20 cellular contexts compared by ENCODE assay signal in genomic region chr9:71937898-71938297, GRCh38. TPM values are rescaled to one million over a fixed set of nuclear protein-coding genes. Genes with fewer than 3 reads are reported as not detected.
A peak's percentile ranks its signal among the peaks of the same experiment; 100 is the strongest.
DNase-seq lines count a peak whose midpoint lies in the region; ATAC-seq, FAIRE-seq and TF ChIP-seq lines count a peak whose summit lies in the region.
"Had no signal": no experiment of that assay in that cellular context is flagged by ENCODE, and none has a peak within 500 bp of the region (broad histone marks: within the 10 kb centered on the region; RNA-seq: fewer than 3 reads in every experiment).

No MANE protein-coding gene starts in this region.

- TF ChIP-seq POLR2A in A549 (IDR thresholded peaks at IDR 0.05; ENCODE audit: low read length), result no peak
- TF ChIP-seq POLR2A in upper lobe of left lung (IDR thresholded peaks at IDR 0.05), result no peak

- H3K9ac ChIP-seq in skeletal muscle satellite cell (ENCODE audit: low read depth, low read length) (peak overlapping the region; percentile 72), mesendoderm (ENCODE audit: low read length) (no peak overlapping the region)

- H3K27ac ChIP-seq in A549 (no peak overlapping the region), angular gyrus (ENCODE audit: low read depth, low read length) (peak overlapping the region; percentile 74), foreskin keratinocyte (peak overlapping the region; percentile 60), mesendoderm (ENCODE audit: low read depth, low read length) (no peak overlapping the region), upper lobe of left lung (no peak overlapping the region)

- no peak for TF ChIP-seq EP300 in A549 (IDR thresholded peaks at IDR 0.05)
- TF ChIP-seq EP300 in upper lobe of left lung (IDR thresholded peaks at IDR 0.05), result no peak

- DNase-seq in A549 (ENCODE audit: low read depth in 1 of 2, low spot score in 1 of 2) (no peak), foreskin keratinocyte (no peak), mesendoderm (no peak), upper lobe of left lung (no peak)
- DNase-seq: 8988T; CD8-positive, alpha-beta T cell; DMS79; GOT3; HFFc6; MG63; NCI-H1092; NCI-H2081 treated with DMSO at 0.1 percent for 48 hours; NCI-H510A treated with DMSO at 0.1 percent for 48 hours; Right ventricle myocardium superior had no signal

- H3K56ac ChIP-seq in mesendoderm (ENCODE audit: low read length), result no peak overlapping the region

- H3K4me1 ChIP-seq in A549 (no peaks in the 10 kb centered on the region), foreskin keratinocyte (peaks cover 54% of the 10 kb centered on the region), skeletal muscle satellite cell (ENCODE audit: control insufficient read depth, insufficient read depth, low read length) (peaks cover 38% of the 10 kb centered on the region), mesendoderm (ENCODE audit: control insufficient read depth, low read depth, low read length) (no peaks in the 10 kb centered on the region), upper lobe of left lung (no peaks in the 10 kb centered on the region)

- CTCF ChIA-PET in A549 (lab: Yijun Ruan, JAX), result no interaction called here

- no peak overlapping the region for H3K23ac ChIP-seq in mesendoderm (ENCODE audit: low read length)

- H3K36me3 ChIP-seq in skeletal muscle satellite cell (ENCODE audit: insufficient read depth, low read length), result no peaks in the 10 kb centered on the region
- H3K36me3 ChIP-seq in mesendoderm (ENCODE audit: control insufficient read depth, insufficient read depth, low read length), result no peaks in the 10 kb centered on the region
- no peaks in the 10 kb centered on the region for H3K36me3 ChIP-seq in upper lobe of left lung
- H3K36me3 ChIP-seq: MG63 had no signal

- H3K27me3 ChIP-seq in foreskin keratinocyte (no peaks in the 10 kb centered on the region), skeletal muscle satellite cell (ENCODE audit: control insufficient read depth, insufficient read depth, low read length) (no peaks in the 10 kb centered on the region), mesendoderm (ENCODE audit: insufficient read depth, low read length, poor library complexity) (no peaks in the 10 kb centered on the region), upper lobe of left lung (no peaks in the 10 kb centered on the region)
- H3K27me3 ChIP-seq: MG63 had no signal

- no peaks in the 10 kb centered on the region for H3K9me3 ChIP-seq in A549
- H3K9me3 ChIP-seq in skeletal muscle satellite cell (replicated peaks; ENCODE audit: low read length), result no peaks in the 10 kb centered on the region
- no peaks in the 10 kb centered on the region for H3K9me3 ChIP-seq in upper lobe of left lung
- H3K9me3 ChIP-seq: MG63 had no signal

- POLR2A ChIA-PET in A549 (lab: Yijun Ruan, JAX), result no interaction called here

- no peak overlapping the region for H4K5ac ChIP-seq in mesendoderm (ENCODE audit: low read length)

- H3K79me1 ChIP-seq in mesendoderm (ENCODE audit: low read length), result peaks cover 2% of the 10 kb centered on the region

- no peak overlapping the region for H2BK120ac ChIP-seq in mesendoderm (ENCODE audit: low read depth, low read length)

- peak; percentile 13 for FAIRE-seq in A549 (lab: Jason Lieb, UNC)
- FAIRE-seq: GM12878 had no signal

- WGBS in A549 (ENCODE audit: missing lambda C conversion rate), result 87% methylated on average over 1 of the region's 1 CpG
- no CpG with 5 or more reads among the region's 1 CpG for WGBS in mesendoderm (ENCODE audit: extremely low coverage, insufficient coverage, low lambda C conversion rate)
- 84 to 88% methylated on average over 1 of the region's 1 CpG for WGBS in upper lobe of left lung, 2 donors

- no peak overlapping the region for H3K4ac ChIP-seq in mesendoderm (ENCODE audit: low read depth, low read length)

- H2BK15ac ChIP-seq in mesendoderm (replicated peaks; ENCODE audit: low read depth), result no peak overlapping the region

- no peak overlapping the region for H4K8ac ChIP-seq in mesendoderm (ENCODE audit: low read depth, low read length)

- no peak overlapping the region for H3K18ac ChIP-seq in mesendoderm (ENCODE audit: low read length)

- no peak overlapping the region for H3K4me2 ChIP-seq in A549
- H3K4me2 ChIP-seq in skeletal muscle satellite cell (ENCODE audit: low read length), result no peak overlapping the region
- no peak overlapping the region for H3K4me2 ChIP-seq in mesendoderm (ENCODE audit: low read length)

- no peak for TF ChIP-seq RAD21 in A549 (conservative IDR thresholded peaks at IDR 0.05 in 1 of 2, IDR thresholded peaks at IDR 0.05 in 1 of 2)

- no peak for ATAC-seq in A549
- no peak for ATAC-seq in foreskin keratinocyte
- ATAC-seq in upper lobe of left lung (ENCODE audit: low FRiP score in 2 of 2), result no peak
- ATAC-seq in HG02885 (IDR thresholded peaks at IDR 0.05; ENCODE audit: poor library complexity, unreplicated experiment), result no peak
- ATAC-seq in HG03354 (IDR thresholded peaks at IDR 0.05; ENCODE audit: poor library complexity, severe bottlenecking, unreplicated experiment), result no peak
- ATAC-seq: CD8-positive, alpha-beta T cell; Panc1 had no signal

- H3K79me2 ChIP-seq in mesendoderm (ENCODE audit: control insufficient read depth, insufficient read depth, low read length), result peaks cover 3% of the 10 kb centered on the region

- TF ChIP-seq CTCF in A549 (IDR thresholded peaks at IDR 0.05), result no peak
- TF ChIP-seq CTCF in foreskin keratinocyte (conservative IDR thresholded peaks at IDR 0.05), result no peak
- no peak for TF ChIP-seq CTCF in upper lobe of left lung (IDR thresholded peaks at IDR 0.05)

- H2AK5ac ChIP-seq in mesendoderm (ENCODE audit: low read length), result no peak overlapping the region

- H2BK5ac ChIP-seq in mesendoderm (ENCODE audit: low read length), result no peak overlapping the region

- no peak overlapping the region for H3K4me3 ChIP-seq in A549
- H3K4me3 ChIP-seq in skeletal muscle satellite cell (ENCODE audit: low read length), result no peak overlapping the region
- H3K4me3 ChIP-seq in mesendoderm (ENCODE audit: low read length), result no peak overlapping the region
- H3K4me3 ChIP-seq in upper lobe of left lung, result no peak overlapping the region
- H3K4me3 ChIP-seq: GM12878, MG63 had no signal

TF ChIP-seq in A549, 52 proteins besides CTCF, POLR2A, EP300 and RAD21 (continues in another document):
- TF ChIP-seq POLR2AphosphoS2 (conservative IDR thresholded peaks at IDR 0.05; ENCODE audit: low read length) (no peak), E2F6 (IDR thresholded peaks at IDR 0.05; ENCODE audit: borderline replicate concordance, low read depth) (no peak), REST (IDR thresholded peaks at IDR 0.05) (no peak), GATA3 (IDR thresholded peaks at IDR 0.05; ENCODE audit: borderline replicate concordance) (no peak), EHF (CRISPR knock-in tag; IDR thresholded peaks at IDR 0.05) (no peak), KDM5A (IDR thresholded peaks at IDR 0.05) (no peak)

RNA-seq across cellular contexts. Expression of gene C9orf85, which starts 26.5 kb away (rescaled TPM):
- polyA plus RNA-seq in A549 (2011; rRNA removed), result 15.1 and 24.6 TPM in 2 replicates
- polyA plus RNA-seq in A549 (2012; cell fraction: cytosol; rRNA removed), result 7.6 and 7.8 TPM in 2 replicates
- polyA plus RNA-seq in A549 (2012; cell fraction: nucleus; rRNA removed), result 2.4 and 3.0 TPM in 2 replicates
- polyA plus RNA-seq in A549 (2017; fragmentation: RNase III; extraction: RNeasy Plus Mini Kit Qiagen cat#74134 plus additional on column Dnase treatment), result 15.9 to 19.0 TPM (median 16.9 TPM) in 3 replicates
- 5.1 and 5.4 TPM in 2 replicates for polyA minus RNA-seq in A549 (2011; rRNA and poly(A)+ RNA removed)
- total RNA-seq in foreskin keratinocyte, result 9.1 and 9.7 TPM in 2 replicates
- 7.8 and 9.5 TPM in 2 replicates for polyA plus RNA-seq in foreskin keratinocyte
- 9.0 and 13.7 TPM in 2 replicates for total RNA-seq in skeletal muscle satellite cell (2012; rRNA removed)
- 20.8 TPM for polyA plus RNA-seq in mesendoderm (2013, experiment 1 of 2)
- 20.0 TPM for polyA plus RNA-seq in mesendoderm (2013, experiment 2 of 2)
- total RNA-seq in upper lobe of left lung, result 10 to 100 TPM in 2 of 6 donors, 1 to 10 TPM in 4; 6.5 to 13.0 (median 9.0) TPM

RNA-seq across cellular contexts. Expression of gene ABHD17B, which starts 26.9 kb away (rescaled TPM):
- polyA plus RNA-seq in A549 (2011; rRNA removed) (24.7 and 25.3 TPM in 2 replicates), A549 (2017; fragmentation: RNase III; extraction: RNeasy Plus Mini Kit Qiagen cat#74134 plus additional on column Dnase treatment) (14.6 to 16.6 TPM (median 14.9 TPM) in 3 replicates), foreskin keratinocyte (5.4 and 7.1 TPM in 2 replicates)
- polyA plus RNA-seq in A549 (2012; cell fraction: cytosol; rRNA removed), result 8.0 and 10.3 TPM in 2 replicates
- polyA plus RNA-seq in A549 (2012; cell fraction: nucleus; rRNA removed), result 6.3 and 8.2 TPM in 2 replicates
- 16.2 and 16.3 TPM in 2 replicates for polyA minus RNA-seq in A549 (2011; rRNA and poly(A)+ RNA removed)
- total RNA-seq in foreskin keratinocyte (15.4 and 15.5 TPM in 2 replicates), upper lobe of left lung (10 to 100 TPM in 5 of 6 donors, 1 to 10 TPM in 1; 3.9 to 27.3 (median 12.8) TPM)
- total RNA-seq in skeletal muscle satellite cell (2012; rRNA removed), result 15.5 and 17.5 TPM in 2 replicates
- polyA plus RNA-seq in mesendoderm (2013, experiment 1 of 2), result 52.9 TPM
- 53.1 TPM for polyA plus RNA-seq in mesendoderm (2013, experiment 2 of 2)

Comparison
In these comparisons a context has a peak if more than half of its experiments do, and no peak if none do; other contexts are left out.
1. H3K27ac ChIP-seq: peak in angular gyrus (single experiment) and foreskin keratinocyte (single experiment); none in A549 (0 of 2), mesendoderm (single experiment) and upper lobe of left lung (0 of 4).